ENCODE assay signal across 8 cellular contexts in genomic region chr9:97398999-97399758, GRCh38. TPM values are rescaled to one million over a fixed set of nuclear protein-coding genes. Genes with fewer than 3 reads are reported as not detected.
DNase-seq lines count a peak whose midpoint lies in the region; ATAC-seq and TF ChIP-seq lines count a peak whose summit lies in the region.

No MANE protein-coding gene starts in this region.

- H3K4me1 ChIP-seq in Panc1 (ENCODE audit: control insufficient read depth, insufficient read depth, low read length) (no peaks in the 10 kb centered on the region), foreskin keratinocyte (no peaks in the 10 kb centered on the region), parathyroid adenoma (no peaks in the 10 kb centered on the region), upper lobe of left lung (peaks cover 0 to 6% (median 3%) of the 10 kb centered on the region in 4 donors)

- in situ Hi-C loops in Panc1 (cut with HindIII; ENCODE audit: low pct_unique_long_range_greater_than_20kb, low sequenced_read_pairs) = no loop called here

- intact Hi-C loops in Panc1 (cut with micrococcal nuclease; ENCODE audit: unreplicated experiment) = loop anchor here (5.0 kb wide), 1 partner anchor 542 kb away; no protein-coding TSS in a partner anchor

- TF ChIP-seq POLR2A in upper lobe of left lung (IDR thresholded peaks at IDR 0.05) = no peak

- WGBS in upper lobe of left lung, 2 donors = 27 to 42% methylated on average over 13 to 20 of the region's 20 CpGs

- no peak overlapping the region for H3K27ac ChIP-seq in Panc1 (ENCODE audit: low read length)
- H3K27ac ChIP-seq in foreskin keratinocyte = no peak overlapping the region
- no peak overlapping the region for H3K27ac ChIP-seq in parathyroid adenoma
- H3K27ac ChIP-seq in upper lobe of left lung = no peak overlapping the region

- no peak overlapping the region for H3K9ac ChIP-seq in parathyroid adenoma

- H2AFZ ChIP-seq in parathyroid adenoma = no peak overlapping the region

- H3K36me3 ChIP-seq in Panc1 (ENCODE audit: control insufficient read depth, insufficient read depth, low read length) (no peaks in the 10 kb centered on the region), parathyroid adenoma (ENCODE audit: control insufficient read depth, insufficient read depth, low read length) (no peaks in the 10 kb centered on the region), upper lobe of left lung (no peaks in the 10 kb centered on the region)

- ATAC-seq in HG02798 (IDR thresholded peaks at IDR 0.05; ENCODE audit: poor library complexity, unreplicated experiment) (peak; percentile 79), Panc1 (peak; percentile 88), foreskin keratinocyte (peak; percentile 86), upper lobe of left lung (ENCODE audit: low FRiP score in 2 of 2) (peak; percentile 88 to 89)

- H3K27me3 ChIP-seq in Panc1 (ENCODE audit: control insufficient read depth, insufficient read depth, low read length) = no peaks in the 10 kb centered on the region
- H3K27me3 ChIP-seq in foreskin keratinocyte = peaks cover 5% of the 10 kb centered on the region
- no peaks in the 10 kb centered on the region for H3K27me3 ChIP-seq in parathyroid adenoma (ENCODE audit: control insufficient read depth, insufficient read depth, low read length)
- no peaks in the 10 kb centered on the region for H3K27me3 ChIP-seq in upper lobe of left lung

- BruUV-seq in Panc1 (replicated peaks; lab: Mats Ljungman, UMichigan) = no TSS peak

- no peaks in the 10 kb centered on the region for H3K79me2 ChIP-seq in parathyroid adenoma

- POLR2A ChIA-PET in Panc1 (lab: Charles Lee) = no interaction called here

- DNase-seq in Daoy (ENCODE audit: low read depth) = peak; percentile 84
- peak; percentile 55 for DNase-seq in Panc1 (ENCODE audit: low read depth, low spot score)
- peak; percentile 46 for DNase-seq in activated T-helper 1 cell treated with anti-CD3 and anti-CD28 coated beads, Interleukin-2, amount 50 U/mL, for 16 hours (ENCODE audit: low read depth in 1 of 2, low spot score in 1 of 2)
- peak; percentile 56 to 74 for DNase-seq in foreskin keratinocyte
- peak; percentile 81 to 95 for DNase-seq in upper lobe of left lung
- DNase-seq in NCI-H2227 (lab: John Stamatoyannopoulos, UW; ENCODE audit: unreplicated experiment) = no peak

- no peak overlapping the region for H3K4me2 ChIP-seq in parathyroid adenoma (ENCODE audit: low read length)

- H3K9me3 ChIP-seq in Panc1 (ENCODE audit: control insufficient read depth, insufficient read depth, low read depth, low read length) (peaks cover 7% of the 10 kb centered on the region; the same call in 1 of the 2 replicates), parathyroid adenoma (ENCODE audit: control insufficient read depth, low read length) (peaks cover 4% of the 10 kb centered on the region), upper lobe of left lung (peaks cover 0 to 14% (median 8%) of the 10 kb centered on the region in 4 donors)

- H3K4me3 ChIP-seq in Panc1 (ENCODE audit: low read depth in 2 of 2, low read length in 2 of 2) (no peak overlapping the region), parathyroid adenoma (ENCODE audit: low read depth, low read length) (no peak overlapping the region), upper lobe of left lung (no peak overlapping the region)

- no peak for TF ChIP-seq EP300 in upper lobe of left lung (IDR thresholded peaks at IDR 0.05)

- CTCF ChIA-PET in Panc1 (lab: Charles Lee) = no interaction called here

- TF ChIP-seq CTCF in Panc1 (IDR thresholded peaks at IDR 0.05) (peak; percentile 92), foreskin keratinocyte (conservative IDR thresholded peaks at IDR 0.05) (peak; percentile 88), parathyroid adenoma (IDR thresholded peaks at IDR 0.05) (peak; percentile 86), upper lobe of left lung (IDR thresholded peaks at IDR 0.05) (peak; percentile 92 to 96 (median 95))

RNA-seq across cellular contexts. Expression of gene TDRD7, which starts 12.7 kb away (rescaled TPM):
- total RNA-seq in Daoy (2014; rRNA removed; shearing (Covaris generic)) = 9.9 and 12.8 TPM in 2 replicates
- 10.6 TPM for total RNA-seq in Panc1 (2021; ENCODE audit: unreplicated experiment)
- 5.5 TPM for polyA plus RNA-seq in Panc1 (2012; ENCODE audit: insufficient read length)
- total RNA-seq in foreskin keratinocyte = 16.7 and 16.9 TPM in 2 replicates
- polyA plus RNA-seq in foreskin keratinocyte = 6.8 and 7.2 TPM in 2 replicates
- 10 to 100 TPM in 5 of 6 donors, 1 to 10 TPM in 1; 9.0 to 21.0 (median 15.3) TPM for total RNA-seq in upper lobe of left lung
